25 cellular contexts compared by ENCODE assay signal in the genomic region with DNA sequence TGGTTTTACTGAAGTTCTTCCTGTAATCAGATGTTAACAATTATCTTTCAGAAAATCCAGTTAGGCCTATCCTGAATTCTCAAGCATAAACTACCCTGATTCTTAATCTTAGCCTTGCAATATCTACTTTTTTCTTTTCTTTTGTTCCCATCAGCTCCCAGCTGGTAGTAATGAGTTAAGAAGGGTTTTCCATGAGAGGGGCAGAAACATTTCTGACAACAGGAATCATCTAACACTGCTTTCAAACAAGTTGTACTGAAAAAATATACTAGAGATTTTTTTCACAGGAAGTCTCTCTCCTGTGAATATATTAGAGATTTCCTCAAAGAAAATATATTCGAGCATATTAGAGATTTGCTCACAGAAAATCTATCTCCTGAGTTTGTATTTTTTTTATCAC. TPM values are rescaled to one million over a fixed set of nuclear protein-coding genes. Genes with fewer than 3 reads are reported as not detected.
"Had no signal": no experiment of that assay in that cellular context is flagged by ENCODE, and none has a peak within 500 bp of the region (broad histone marks: within the 10 kb centered on the region; RNA-seq: fewer than 3 reads in every experiment).

No MANE protein-coding gene starts in this region.

- DNase-seq: effector memory CD4-positive, alpha-beta T cell; foreskin keratinocyte; head of caudate nucleus; kidney; left colon; left ventricle myocardium superior; mucosa of descending colon; naive thymus-derived CD8-positive, alpha-beta T cell; pancreas; right cardiac atrium; small intestine; stimulated activated CD4-positive, alpha-beta T cell treated with anti-CD3 and anti-CD28 coated beads, Interleukin-12 subunit alpha, Interleukin-12 subunit beta, amount 100 ng/mL, for 4 hours; stimulated activated CD8-positive, alpha-beta memory T cell treated with anti-CD3 and anti-CD28 coated beads, Interleukin-4, amount 100 ng/mL, for 48 hours had no signal

- H3K4me1 ChIP-seq: foreskin keratinocyte had no signal

- H3K27ac Mint-ChIP-seq: progenitor cell of endocrine pancreas; stimulated activated effector memory CD8-positive, alpha-beta T cell treated with anti-CD3 and anti-CD28 coated beads, Interleukin-12 subunit alpha, Interleukin-12 subunit beta, amount 100 ng/mL, for 72 hours; stimulated activated naive CD8-positive, alpha-beta T cell treated with anti-CD3 and anti-CD28 coated beads, Interleukin-15, Interleukin-2, amounts not matched to agents 100 ng/mL and 50 ng/mL, for 24 hours had no signal

- H3K36me3 Mint-ChIP-seq: naive thymus-derived CD8-positive, alpha-beta T cell; stimulated activated effector memory CD8-positive, alpha-beta T cell treated with anti-CD3 and anti-CD28 coated beads, Interleukin-12 subunit alpha, Interleukin-12 subunit beta, amount 100 ng/mL, for 72 hours had no signal

- H3K27me3 Mint-ChIP-seq: progenitor cell of endocrine pancreas; stimulated activated naive CD8-positive, alpha-beta T cell treated with anti-CD3 and anti-CD28 coated beads, Interleukin-15, Interleukin-2, amounts not matched to agents 100 ng/mL and 50 ng/mL, for 24 hours had no signal

- H3K4me3 Mint-ChIP-seq: naive thymus-derived CD8-positive, alpha-beta T cell; neural crest cell; stimulated activated effector memory CD8-positive, alpha-beta T cell treated with anti-CD3 and anti-CD28 coated beads, Interleukin-12 subunit alpha, Interleukin-12 subunit beta, amount 100 ng/mL, for 72 hours; stimulated activated naive CD8-positive, alpha-beta T cell treated with anti-CD3 and anti-CD28 coated beads, Interleukin-15, Interleukin-2, amounts not matched to agents 100 ng/mL and 50 ng/mL, for 24 hours had no signal

- H3K4me3 ChIP-seq: hepatocyte, lung, mucosa of descending colon, pancreas, tibial nerve had no signal

- H3K9me3 Mint-ChIP-seq: naive thymus-derived CD8-positive, alpha-beta T cell; stimulated activated effector memory CD8-positive, alpha-beta T cell treated with anti-CD3 and anti-CD28 coated beads, Interleukin-12 subunit alpha, Interleukin-12 subunit beta, amount 100 ng/mL, for 72 hours; stimulated activated naive CD8-positive, alpha-beta T cell treated with anti-CD3 and anti-CD28 coated beads, Interleukin-15, Interleukin-2, amounts not matched to agents 100 ng/mL and 50 ng/mL, for 24 hours had no signal

- H3K9me3 ChIP-seq: mucosa of descending colon, pancreas, tibial nerve had no signal

- ATAC-seq: esophagus mucosa; foreskin keratinocyte; left colon; left ventricle myocardium superior; mucosa of descending colon; naive thymus-derived CD8-positive, alpha-beta T cell; pancreas; right cardiac atrium; stimulated activated effector memory CD8-positive, alpha-beta T cell treated with anti-CD3 and anti-CD28 coated beads, Interleukin-12 subunit alpha, Interleukin-12 subunit beta, amount 100 ng/mL, for 72 hours had no signal

- H3K27me3 ChIP-seq: foreskin keratinocyte, hepatocyte, pancreas, tibial nerve had no signal

- H3K27ac ChIP-seq: foreskin keratinocyte, hepatocyte, pancreas, tibial nerve had no signal

- H3K36me3 ChIP-seq: pancreas had no signal

RNA-seq across cellular contexts. Expression of a gene that starts 3.3 kb away (rescaled TPM):
- total RNA-seq: naive thymus-derived CD8-positive, alpha-beta T cell had no signal
- polyA plus RNA-seq: naive thymus-derived CD8-positive, alpha-beta T cell had no signal

RNA-seq across cellular contexts. Expression of a gene that starts 12.5 kb away (rescaled TPM):
- total RNA-seq: cardiac septum; esophagus mucosa; foreskin keratinocyte; hepatocyte; kidney; left colon; left ventricle myocardium superior; lung; mesenteric fat pad; mucosa of descending colon; naive thymus-derived CD8-positive, alpha-beta T cell; neural crest cell; pancreas; progenitor cell of endocrine pancreas; right cardiac atrium; temporal lobe; tibial nerve; ureter had no signal
- polyA plus RNA-seq: foreskin keratinocyte; hepatocyte; lung; naive thymus-derived CD8-positive, alpha-beta T cell; pancreas; right cardiac atrium; small intestine had no signal

RNA-seq across cellular contexts. Expression of a gene that starts 44.8 kb away (rescaled TPM):
- total RNA-seq: cardiac septum; esophagus mucosa; foreskin keratinocyte; hepatocyte; left ventricle myocardium superior; mesenteric fat pad; naive thymus-derived CD8-positive, alpha-beta T cell; neural crest cell; right cardiac atrium; temporal lobe had no signal
- polyA plus RNA-seq: foreskin keratinocyte; hepatocyte; naive thymus-derived CD8-positive, alpha-beta T cell; pancreas; right cardiac atrium; small intestine had no signal
